ENCODE assay signal across 8 cellular contexts in the genomic region with DNA sequence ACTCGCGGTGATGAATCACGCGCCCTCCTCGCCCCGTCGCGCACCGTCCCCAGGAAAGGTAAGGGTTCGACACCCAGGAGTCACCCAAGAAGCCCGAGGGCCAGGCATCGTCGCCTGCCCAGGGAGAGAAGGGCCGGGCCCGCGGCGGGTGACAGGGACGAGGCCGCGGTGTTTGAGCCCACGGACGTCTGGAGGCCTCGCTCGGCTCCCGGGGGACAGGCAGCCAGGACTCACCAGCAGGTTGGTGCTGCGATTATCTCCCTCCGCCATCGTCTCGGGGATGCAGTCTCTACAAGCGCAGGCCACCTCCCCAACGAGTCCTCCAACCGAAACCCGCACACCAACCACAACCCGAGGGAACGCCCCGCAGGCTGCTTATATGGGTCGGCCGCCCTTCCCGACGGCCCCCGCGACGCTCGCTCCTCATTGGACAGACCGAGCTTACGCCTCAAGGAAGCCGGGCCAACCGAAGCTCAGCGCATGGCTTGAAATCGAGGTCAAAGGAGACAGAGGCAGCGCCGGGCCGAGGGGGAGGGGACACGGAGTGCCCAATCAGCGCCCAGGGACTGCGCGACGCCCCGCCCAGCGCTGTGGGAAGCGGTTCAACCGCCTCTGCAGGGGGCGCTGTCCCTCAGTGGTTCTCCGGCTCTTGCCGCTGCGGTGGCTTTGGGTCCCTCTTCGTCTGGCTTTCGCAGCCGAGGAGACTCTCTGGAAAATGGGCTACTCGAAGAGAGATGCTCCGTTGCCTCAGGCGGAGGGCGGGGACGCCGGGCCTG. TPM values are rescaled to one million over a fixed set of nuclear protein-coding genes. Genes with fewer than 3 reads are reported as not detected.
DNase-seq lines count a peak whose midpoint lies in the region; ATAC-seq lines count a peak whose summit lies in the region.

A gene (minus strand): TSS at position 353 of the 776 bp plus-strand sequence. CDS start 83 bp downstream, at position 270.

- no peaks in the 10 kb centered on the region for H3K27me3 Mint-ChIP-seq in IgD-negative memory B cell

- H3K9me3 Mint-ChIP-seq in IgD-negative memory B cell: no peaks in the 10 kb centered on the region

- peaks cover 23 to 35% (median 30%) of the 10 kb centered on the region in 3 donors for H3K4me1 Mint-ChIP-seq in IgD-negative memory B cell

- DNase-seq in DMS114 treated with DMSO at 0.1 percent for 48 hours (lab: John Stamatoyannopoulos, UW; ENCODE audit: unreplicated experiment): peak; percentile 97
- DNase-seq in OCI-M2 (lab: John Stamatoyannopoulos, UW; ENCODE audit: unreplicated experiment): peak; percentile 85
- peak; percentile 97 for DNase-seq in activated T-cell treated with anti-CD3 and anti-CD28 coated beads for 48 hours (ENCODE audit: low read depth)
- DNase-seq in epithelial cell of prostate (ENCODE audit: low read depth, low spot score): peak; percentile 98
- DNase-seq in mucosa of gallbladder (ENCODE audit: low spot score): peak; percentile 100
- peak; percentile 98 for DNase-seq in stimulated activated CD8-positive, alpha-beta memory T cell treated with anti-CD3 and anti-CD28 coated beads, Interleukin-4, amount 100 ng/mL, for 48 hours

- peak; percentile 93 for ATAC-seq in GM21528 (IDR thresholded peaks at IDR 0.05; ENCODE audit: low FRiP score, unreplicated experiment)

- H3K4me3 Mint-ChIP-seq in IgD-negative memory B cell: peak within 1 kb of the TSS; percentile 93 to 96 (median 94)

- peak within 1 kb of the TSS; percentile 92 to 98 (median 96) for H3K27ac Mint-ChIP-seq in IgD-negative memory B cell

- H3K36me3 Mint-ChIP-seq in IgD-negative memory B cell: no peaks in the 10 kb centered on the region

- peak within 1 kb of the TSS; percentile 74 for H3K27ac ChIP-seq in epithelial cell of prostate

RNA-seq across cellular contexts. Expression of the gene that starts here (rescaled TPM):
- 142 TPM for polyA plus RNA-seq in IgD-negative memory B cell
- 154 TPM for total RNA-seq in mucosa of gallbladder

Comparison
In these comparisons a context has a peak if more than half of its experiments do, and no peak if none do; other contexts are left out.
1. Peak in every context shown above with its lines: DNase-seq, ATAC-seq and H3K27ac ChIP-seq.